Comparison of ENCODE assay signal across 16 cellular contexts in genomic region chr6:41332842-41333736, GRCh38. TPM values are rescaled to one million over a fixed set of nuclear protein-coding genes. Genes with fewer than 3 reads are reported as not detected.
DNase-seq lines count a peak whose midpoint lies in the region; ATAC-seq lines count a peak whose summit lies in the region.
"Had no signal": no experiment of that assay in that cellular context is flagged by ENCODE, and none has a peak within 500 bp of the region (broad histone marks: within the 10 kb centered on the region; RNA-seq: fewer than 3 reads in every experiment).

No MANE protein-coding gene starts in this region.

- CTCF ChIA-PET in activated CD4-positive, alpha-beta T cell treated with anti-CD3 and anti-CD28 coated beads for 36 hours (lab: Charles Lee) = interaction anchor here (0.6 to 4.5 kb wide), 13 partner anchors 9 to 258 kb away, joined by 3 to 27 read pairs (median 4); no protein-coding TSS in a partner anchor

- H3K4me1 Mint-ChIP-seq in activated CD4-positive, alpha-beta T cell treated with anti-CD3 and anti-CD28 coated beads for 36 hours = peaks cover 33% of the 10 kb centered on the region
- H3K4me1 Mint-ChIP-seq in natural killer cell treated with Interleukin-12 subunit alpha and Interleukin-12 subunit beta and Interleukin-15 and Interleukin-18, amount 100 ng/mL, for 72 hours (ENCODE audit: low read depth in 2 of 2) = peaks cover 54% of the 10 kb centered on the region in 2 donors

- H3K4me3 Mint-ChIP-seq in activated CD4-positive, alpha-beta T cell treated with anti-CD3 and anti-CD28 coated beads for 36 hours = peak overlapping the region; percentile 4
- peak overlapping the region; percentile 80 for H3K4me3 Mint-ChIP-seq in natural killer cell treated with Interleukin-12 subunit alpha and Interleukin-12 subunit beta and Interleukin-15 and Interleukin-18, amount 100 ng/mL, for 72 hours
- H3K4me3 Mint-ChIP-seq: activated CD4-positive, alpha-beta memory T cell treated with anti-CD3 and anti-CD28 coated beads for 36 hours had no signal

- no peak for ATAC-seq in activated CD4-positive, alpha-beta T cell treated with anti-CD3 and anti-CD28 coated beads for 36 hours
- peak; percentile 9 for ATAC-seq in GM19035 (IDR thresholded peaks at IDR 0.05; ENCODE audit: unreplicated experiment)
- ATAC-seq in activated naive CD4-positive, alpha-beta T cell treated with anti-CD3 and anti-CD28 coated beads, Interleukin-2, amount 50 U/mL, for 72 hours = no peak
- no peak for ATAC-seq in natural killer cell treated with Interleukin-12 subunit alpha and Interleukin-12 subunit beta and Interleukin-15 and Interleukin-18, amount 100 ng/mL, for 72 hours
- no peak for ATAC-seq in HG03039 (IDR thresholded peaks at IDR 0.05; ENCODE audit: unreplicated experiment)
- no peak for ATAC-seq in HG03045 (IDR thresholded peaks at IDR 0.05; ENCODE audit: unreplicated experiment)

- POLR2A ChIA-PET in activated CD4-positive, alpha-beta T cell treated with anti-CD3 and anti-CD28 coated beads for 36 hours (lab: Charles Lee) = interaction anchor here (0.5 to 1.1 kb wide), 3 partner anchors 12 to 1128 kb away, joined by 3 to 4 read pairs (median 4); no protein-coding TSS in a partner anchor

- H3K36me3 Mint-ChIP-seq in activated CD4-positive, alpha-beta T cell treated with anti-CD3 and anti-CD28 coated beads for 36 hours (ENCODE audit: low read depth) = no peaks in the 10 kb centered on the region
- no peaks in the 10 kb centered on the region for H3K36me3 Mint-ChIP-seq in activated naive CD4-positive, alpha-beta T cell treated with anti-CD3 and anti-CD28 coated beads, Interleukin-2, amount 50 U/mL, for 72 hours
- H3K36me3 Mint-ChIP-seq in natural killer cell treated with Interleukin-12 subunit alpha and Interleukin-12 subunit beta and Interleukin-15 and Interleukin-18, amount 100 ng/mL, for 72 hours = no peaks in the 10 kb centered on the region
- H3K36me3 Mint-ChIP-seq: activated CD4-positive, alpha-beta memory T cell treated with anti-CD3 and anti-CD28 coated beads for 36 hours had no signal

- no peaks in the 10 kb centered on the region for H3K9me3 Mint-ChIP-seq in activated CD4-positive, alpha-beta T cell treated with anti-CD3 and anti-CD28 coated beads for 36 hours (ENCODE audit: low read depth)
- H3K9me3 Mint-ChIP-seq in activated naive CD4-positive, alpha-beta T cell treated with anti-CD3 and anti-CD28 coated beads, Interleukin-2, amount 50 U/mL, for 72 hours = no peaks in the 10 kb centered on the region
- no peaks in the 10 kb centered on the region for H3K9me3 Mint-ChIP-seq in natural killer cell treated with Interleukin-12 subunit alpha and Interleukin-12 subunit beta and Interleukin-15 and Interleukin-18, amount 100 ng/mL, for 72 hours
- H3K9me3 Mint-ChIP-seq: activated CD4-positive, alpha-beta memory T cell treated with anti-CD3 and anti-CD28 coated beads for 36 hours had no signal

- no peaks in the 10 kb centered on the region for H3K27me3 Mint-ChIP-seq in activated CD4-positive, alpha-beta T cell treated with anti-CD3 and anti-CD28 coated beads for 36 hours
- no peaks in the 10 kb centered on the region for H3K27me3 Mint-ChIP-seq in natural killer cell treated with Interleukin-12 subunit alpha and Interleukin-12 subunit beta and Interleukin-15 and Interleukin-18, amount 100 ng/mL, for 72 hours

- no peak for DNase-seq in activated CD4-positive, alpha-beta T cell treated with anti-CD3 and anti-CD28 coated beads for 36 hours
- no peak for DNase-seq in activated CD4-positive, alpha-beta T cell treated with anti-CD3 and anti-CD28 coated beads for 1 hour
- no peak for DNase-seq in activated naive CD4-positive, alpha-beta T cell treated with anti-CD3 and anti-CD28 coated beads, Interleukin-2, amount 50 U/mL, for 72 hours (ENCODE audit: low spot score in 2 of 2)
- peak; percentile 50 for DNase-seq in natural killer cell treated with Interleukin-12 subunit alpha and Interleukin-12 subunit beta and Interleukin-15 and Interleukin-18, amount 100 ng/mL, for 72 hours (ENCODE audit: low spot score)
- DNase-seq in activated gamma-delta T cell treated with Interleukin-2 at 50 U/mL for 16 hours = no peak
- DNase-seq: hippocampal formation, NCI-H146, NCI-H446, T1000, upper lobe of right lung had no signal

- intact Hi-C loops in activated CD4-positive, alpha-beta T cell treated with anti-CD3 and anti-CD28 coated beads for 36 hours (cut with DNase I, micrococcal nuclease) = no loop called here

- peak overlapping the region; percentile 77 for H3K27ac Mint-ChIP-seq in activated CD4-positive, alpha-beta T cell treated with anti-CD3 and anti-CD28 coated beads for 36 hours
- H3K27ac Mint-ChIP-seq in activated naive CD4-positive, alpha-beta T cell treated with anti-CD3 and anti-CD28 coated beads, Interleukin-2, amount 50 U/mL, for 72 hours = peak overlapping the region; percentile 72 to 92
- H3K27ac Mint-ChIP-seq in natural killer cell treated with Interleukin-12 subunit alpha and Interleukin-12 subunit beta and Interleukin-15 and Interleukin-18, amount 100 ng/mL, for 72 hours = peak overlapping the region; percentile 92 to 98
- H3K27ac Mint-ChIP-seq: activated CD4-positive, alpha-beta memory T cell treated with anti-CD3 and anti-CD28 coated beads for 36 hours had no signal

RNA-seq across cellular contexts. Expression of gene NCR2, which starts 2.3 kb away (rescaled TPM):
- total RNA-seq in activated CD4-positive, alpha-beta T cell treated with anti-CD3 and anti-CD28 coated beads for 36 hours = not detected
- not detected for total RNA-seq in activated naive CD4-positive, alpha-beta T cell treated with anti-CD3 and anti-CD28 coated beads, Interleukin-2, amount 50 U/mL, for 72 hours
- total RNA-seq in natural killer cell treated with Interleukin-12 subunit alpha and Interleukin-12 subunit beta and Interleukin-15 and Interleukin-18, amount 100 ng/mL, for 72 hours = 1 to 10 TPM in 1 of 2 donors, not detected in 1; 1.0 TPM
- total RNA-seq: A172; activated CD4-positive, alpha-beta memory T cell treated with anti-CD3 and anti-CD28 coated beads for 36 hours; omental fat pad; upper lobe of right lung had no signal

RNA-seq across cellular contexts. Expression of gene TREM1, which starts 46.6 kb away (rescaled TPM):
- total RNA-seq in activated CD4-positive, alpha-beta T cell treated with anti-CD3 and anti-CD28 coated beads for 36 hours = under 1 TPM; 0.62 to 0.86 TPM
- total RNA-seq in activated naive CD4-positive, alpha-beta T cell treated with anti-CD3 and anti-CD28 coated beads, Interleukin-2, amount 50 U/mL, for 72 hours = 1 to 10 TPM in 1 of 2 donors, not detected in 1; 6.1 TPM
- under 1 TPM in 1 of 2 donors, not detected in 1; 0.38 TPM for total RNA-seq in natural killer cell treated with Interleukin-12 subunit alpha and Interleukin-12 subunit beta and Interleukin-15 and Interleukin-18, amount 100 ng/mL, for 72 hours
- total RNA-seq: A172 had no signal
